ENCODE assay signal across 1 cellular context in the genomic region with DNA sequence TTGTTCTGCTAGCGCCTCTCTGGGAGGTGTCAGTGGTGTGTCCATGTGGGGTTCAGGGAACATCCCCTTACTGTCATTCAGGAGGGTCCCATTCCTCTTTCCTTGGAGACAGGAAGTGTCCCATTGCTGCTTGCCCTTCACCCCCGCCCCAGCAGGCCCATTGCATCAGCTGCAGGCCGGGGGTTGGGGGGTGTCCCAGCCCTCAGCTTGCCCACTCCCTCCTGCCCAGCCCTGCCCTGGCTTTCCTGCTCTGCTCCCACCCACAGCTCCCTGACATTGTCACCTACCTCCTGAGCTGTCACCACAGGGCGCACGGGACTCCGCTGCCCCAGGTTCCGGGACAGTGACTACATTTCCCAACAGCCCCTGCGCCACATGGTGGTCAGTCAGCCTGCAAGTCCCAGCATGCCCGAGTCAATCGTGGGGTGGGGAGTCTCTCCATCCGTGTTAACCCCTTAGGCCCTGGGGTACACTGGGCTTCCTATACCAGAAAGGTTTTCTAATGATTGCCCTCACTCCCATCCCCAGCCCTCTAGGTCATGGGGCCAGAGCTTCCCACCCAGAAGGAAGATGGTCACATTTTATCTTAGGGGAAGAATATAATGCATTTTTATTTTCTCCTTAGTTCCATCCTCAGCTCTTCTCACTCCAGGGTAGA.
TF ChIP-seq lines count a peak whose summit lies in the region.

A gene (minus strand): TSS at position 351 of the 658 bp plus-strand sequence. CDS start 745 bp downstream, outside the sequence.

TF ChIP-seq in WTC11, 78 proteins besides CTCF, POLR2A, EP300 and RAD21 (continued from another document):
- TF ChIP-seq, protein P1, sequence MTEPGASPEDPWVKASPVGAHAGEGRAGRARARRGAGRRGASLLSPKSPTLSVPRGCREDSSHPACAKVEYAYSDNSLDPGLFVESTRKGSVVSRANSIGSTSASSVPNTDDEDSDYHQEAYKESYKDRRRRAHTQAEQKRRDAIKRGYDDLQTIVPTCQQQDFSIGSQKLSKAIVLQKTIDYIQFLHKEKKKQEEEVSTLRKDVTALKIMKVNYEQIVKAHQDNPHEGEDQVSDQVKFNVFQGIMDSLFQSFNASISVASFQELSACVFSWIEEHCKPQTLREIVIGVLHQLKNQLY (CRISPR knock-in tag; IDR thresholded peaks at IDR 0.05): no peak
- TF ChIP-seq TEAD4 (CRISPR knock-in tag; IDR thresholded peaks at IDR 0.05): no peak
- TF ChIP-seq JAZF1 (CRISPR knock-in tag; IDR thresholded peaks at IDR 0.05): no peak
- TF ChIP-seq, protein P2, sequence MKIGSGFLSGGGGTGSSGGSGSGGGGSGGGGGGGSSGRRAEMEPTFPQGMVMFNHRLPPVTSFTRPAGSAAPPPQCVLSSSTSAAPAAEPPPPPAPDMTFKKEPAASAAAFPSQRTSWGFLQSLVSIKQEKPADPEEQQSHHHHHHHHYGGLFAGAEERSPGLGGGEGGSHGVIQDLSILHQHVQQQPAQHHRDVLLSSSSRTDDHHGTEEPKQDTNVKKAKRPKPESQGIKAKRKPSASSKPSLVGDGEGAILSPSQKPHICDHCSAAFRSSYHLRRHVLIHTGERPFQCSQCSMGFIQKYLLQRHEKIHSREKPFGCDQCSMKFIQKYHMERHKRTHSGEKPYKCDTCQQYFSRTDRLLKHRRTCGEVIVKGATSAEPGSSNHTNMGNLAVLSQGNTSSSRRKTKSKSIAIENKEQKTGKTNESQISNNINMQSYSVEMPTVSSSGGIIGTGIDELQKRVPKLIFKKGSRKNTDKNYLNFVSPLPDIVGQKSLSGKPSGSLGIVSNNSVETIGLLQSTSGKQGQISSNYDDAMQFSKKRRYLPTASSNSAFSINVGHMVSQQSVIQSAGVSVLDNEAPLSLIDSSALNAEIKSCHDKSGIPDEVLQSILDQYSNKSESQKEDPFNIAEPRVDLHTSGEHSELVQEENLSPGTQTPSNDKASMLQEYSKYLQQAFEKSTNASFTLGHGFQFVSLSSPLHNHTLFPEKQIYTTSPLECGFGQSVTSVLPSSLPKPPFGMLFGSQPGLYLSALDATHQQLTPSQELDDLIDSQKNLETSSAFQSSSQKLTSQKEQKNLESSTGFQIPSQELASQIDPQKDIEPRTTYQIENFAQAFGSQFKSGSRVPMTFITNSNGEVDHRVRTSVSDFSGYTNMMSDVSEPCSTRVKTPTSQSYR (CRISPR knock-in tag; IDR thresholded peaks at IDR 0.05): no peak
- no peak for TF ChIP-seq ZNF671 (CRISPR knock-in tag; IDR thresholded peaks at IDR 0.05)
- TF ChIP-seq, protein P3, sequence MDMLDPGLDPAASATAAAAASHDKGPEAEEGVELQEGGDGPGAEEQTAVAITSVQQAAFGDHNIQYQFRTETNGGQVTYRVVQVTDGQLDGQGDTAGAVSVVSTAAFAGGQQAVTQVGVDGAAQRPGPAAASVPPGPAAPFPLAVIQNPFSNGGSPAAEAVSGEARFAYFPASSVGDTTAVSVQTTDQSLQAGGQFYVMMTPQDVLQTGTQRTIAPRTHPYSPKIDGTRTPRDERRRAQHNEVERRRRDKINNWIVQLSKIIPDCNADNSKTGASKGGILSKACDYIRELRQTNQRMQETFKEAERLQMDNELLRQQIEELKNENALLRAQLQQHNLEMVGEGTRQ (CRISPR knock-in tag; IDR thresholded peaks at IDR 0.05): peak; percentile 86
- TF ChIP-seq FOXP1 (CRISPR knock-in tag; IDR thresholded peaks at IDR 0.05; ENCODE audit: borderline replicate concordance): no peak
- peak; percentile 24; the same call in 1 of the 2 replicates for TF ChIP-seq TEAD1 (CRISPR knock-in tag; IDR thresholded peaks at IDR 0.05)
- TF ChIP-seq, protein P4, sequence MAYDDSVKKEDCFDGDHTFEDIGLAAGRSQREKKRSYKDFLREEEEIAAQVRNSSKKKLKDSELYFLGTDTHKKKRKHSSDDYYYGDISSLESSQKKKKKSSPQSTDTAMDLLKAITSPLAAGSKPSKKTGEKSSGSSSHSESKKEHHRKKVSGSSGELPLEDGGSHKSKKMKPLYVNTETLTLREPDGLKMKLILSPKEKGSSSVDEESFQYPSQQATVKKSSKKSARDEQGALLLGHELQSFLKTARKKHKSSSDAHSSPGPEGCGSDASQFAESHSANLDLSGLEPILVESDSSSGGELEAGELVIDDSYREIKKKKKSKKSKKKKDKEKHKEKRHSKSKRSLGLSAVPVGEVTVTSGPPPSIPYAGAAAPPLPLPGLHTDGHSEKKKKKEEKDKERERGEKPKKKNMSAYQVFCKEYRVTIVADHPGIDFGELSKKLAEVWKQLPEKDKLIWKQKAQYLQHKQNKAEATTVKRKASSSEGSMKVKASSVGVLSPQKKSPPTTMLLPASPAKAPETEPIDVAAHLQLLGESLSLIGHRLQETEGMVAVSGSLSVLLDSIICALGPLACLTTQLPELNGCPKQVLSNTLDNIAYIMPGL (CRISPR knock-in tag; IDR thresholded peaks at IDR 0.05): no peak
- no peak for TF ChIP-seq ZNF263 (CRISPR knock-in tag; IDR thresholded peaks at IDR 0.05; ENCODE audit: low read depth)
- TF ChIP-seq, protein P5, sequence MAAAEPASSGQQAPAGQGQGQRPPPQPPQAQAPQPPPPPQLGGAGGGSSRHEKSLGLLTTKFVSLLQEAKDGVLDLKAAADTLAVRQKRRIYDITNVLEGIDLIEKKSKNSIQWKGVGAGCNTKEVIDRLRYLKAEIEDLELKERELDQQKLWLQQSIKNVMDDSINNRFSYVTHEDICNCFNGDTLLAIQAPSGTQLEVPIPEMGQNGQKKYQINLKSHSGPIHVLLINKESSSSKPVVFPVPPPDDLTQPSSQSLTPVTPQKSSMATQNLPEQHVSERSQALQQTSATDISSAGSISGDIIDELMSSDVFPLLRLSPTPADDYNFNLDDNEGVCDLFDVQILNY (CRISPR knock-in tag; IDR thresholded peaks at IDR 0.05): no peak
- no peak for TF ChIP-seq ZNF138 (CRISPR knock-in tag; conservative IDR thresholded peaks at IDR 0.05)
- TF ChIP-seq, protein P6, sequence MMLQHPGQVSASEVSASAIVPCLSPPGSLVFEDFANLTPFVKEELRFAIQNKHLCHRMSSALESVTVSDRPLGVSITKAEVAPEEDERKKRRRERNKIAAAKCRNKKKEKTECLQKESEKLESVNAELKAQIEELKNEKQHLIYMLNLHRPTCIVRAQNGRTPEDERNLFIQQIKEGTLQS (CRISPR knock-in tag; conservative IDR thresholded peaks at IDR 0.05): no peak
- no peak for TF ChIP-seq GRHL2 (CRISPR knock-in tag; IDR thresholded peaks at IDR 0.05; ENCODE audit: insufficient replicate concordance, severe bottlenecking)
- TF ChIP-seq, protein P7, sequence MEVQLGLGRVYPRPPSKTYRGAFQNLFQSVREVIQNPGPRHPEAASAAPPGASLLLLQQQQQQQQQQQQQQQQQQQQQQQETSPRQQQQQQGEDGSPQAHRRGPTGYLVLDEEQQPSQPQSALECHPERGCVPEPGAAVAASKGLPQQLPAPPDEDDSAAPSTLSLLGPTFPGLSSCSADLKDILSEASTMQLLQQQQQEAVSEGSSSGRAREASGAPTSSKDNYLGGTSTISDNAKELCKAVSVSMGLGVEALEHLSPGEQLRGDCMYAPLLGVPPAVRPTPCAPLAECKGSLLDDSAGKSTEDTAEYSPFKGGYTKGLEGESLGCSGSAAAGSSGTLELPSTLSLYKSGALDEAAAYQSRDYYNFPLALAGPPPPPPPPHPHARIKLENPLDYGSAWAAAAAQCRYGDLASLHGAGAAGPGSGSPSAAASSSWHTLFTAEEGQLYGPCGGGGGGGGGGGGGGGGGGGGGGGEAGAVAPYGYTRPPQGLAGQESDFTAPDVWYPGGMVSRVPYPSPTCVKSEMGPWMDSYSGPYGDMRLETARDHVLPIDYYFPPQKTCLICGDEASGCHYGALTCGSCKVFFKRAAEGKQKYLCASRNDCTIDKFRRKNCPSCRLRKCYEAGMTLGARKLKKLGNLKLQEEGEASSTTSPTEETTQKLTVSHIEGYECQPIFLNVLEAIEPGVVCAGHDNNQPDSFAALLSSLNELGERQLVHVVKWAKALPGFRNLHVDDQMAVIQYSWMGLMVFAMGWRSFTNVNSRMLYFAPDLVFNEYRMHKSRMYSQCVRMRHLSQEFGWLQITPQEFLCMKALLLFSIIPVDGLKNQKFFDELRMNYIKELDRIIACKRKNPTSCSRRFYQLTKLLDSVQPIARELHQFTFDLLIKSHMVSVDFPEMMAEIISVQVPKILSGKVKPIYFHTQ (CRISPR knock-in tag; IDR thresholded peaks at IDR 0.05): no peak
- TF ChIP-seq ZNF396 (CRISPR knock-in tag; IDR thresholded peaks at IDR 0.05; ENCODE audit: borderline replicate concordance): no peak
- TF ChIP-seq GTF2I (CRISPR knock-in tag; conservative IDR thresholded peaks at IDR 0.05): no peak
- TF ChIP-seq NFATC4 (CRISPR knock-in tag; IDR thresholded peaks at IDR 0.05): no peak
- TF ChIP-seq, protein P8, sequence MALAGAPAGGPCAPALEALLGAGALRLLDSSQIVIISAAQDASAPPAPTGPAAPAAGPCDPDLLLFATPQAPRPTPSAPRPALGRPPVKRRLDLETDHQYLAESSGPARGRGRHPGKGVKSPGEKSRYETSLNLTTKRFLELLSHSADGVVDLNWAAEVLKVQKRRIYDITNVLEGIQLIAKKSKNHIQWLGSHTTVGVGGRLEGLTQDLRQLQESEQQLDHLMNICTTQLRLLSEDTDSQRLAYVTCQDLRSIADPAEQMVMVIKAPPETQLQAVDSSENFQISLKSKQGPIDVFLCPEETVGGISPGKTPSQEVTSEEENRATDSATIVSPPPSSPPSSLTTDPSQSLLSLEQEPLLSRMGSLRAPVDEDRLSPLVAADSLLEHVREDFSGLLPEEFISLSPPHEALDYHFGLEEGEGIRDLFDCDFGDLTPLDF (CRISPR knock-in tag; IDR thresholded peaks at IDR 0.05): no peak
- no peak for TF ChIP-seq RELA (CRISPR knock-in tag; IDR thresholded peaks at IDR 0.05; ENCODE audit: borderline replicate concordance)
- TF ChIP-seq SOX15 (CRISPR knock-in tag; IDR thresholded peaks at IDR 0.05): no peak
- TF ChIP-seq, protein P9, sequence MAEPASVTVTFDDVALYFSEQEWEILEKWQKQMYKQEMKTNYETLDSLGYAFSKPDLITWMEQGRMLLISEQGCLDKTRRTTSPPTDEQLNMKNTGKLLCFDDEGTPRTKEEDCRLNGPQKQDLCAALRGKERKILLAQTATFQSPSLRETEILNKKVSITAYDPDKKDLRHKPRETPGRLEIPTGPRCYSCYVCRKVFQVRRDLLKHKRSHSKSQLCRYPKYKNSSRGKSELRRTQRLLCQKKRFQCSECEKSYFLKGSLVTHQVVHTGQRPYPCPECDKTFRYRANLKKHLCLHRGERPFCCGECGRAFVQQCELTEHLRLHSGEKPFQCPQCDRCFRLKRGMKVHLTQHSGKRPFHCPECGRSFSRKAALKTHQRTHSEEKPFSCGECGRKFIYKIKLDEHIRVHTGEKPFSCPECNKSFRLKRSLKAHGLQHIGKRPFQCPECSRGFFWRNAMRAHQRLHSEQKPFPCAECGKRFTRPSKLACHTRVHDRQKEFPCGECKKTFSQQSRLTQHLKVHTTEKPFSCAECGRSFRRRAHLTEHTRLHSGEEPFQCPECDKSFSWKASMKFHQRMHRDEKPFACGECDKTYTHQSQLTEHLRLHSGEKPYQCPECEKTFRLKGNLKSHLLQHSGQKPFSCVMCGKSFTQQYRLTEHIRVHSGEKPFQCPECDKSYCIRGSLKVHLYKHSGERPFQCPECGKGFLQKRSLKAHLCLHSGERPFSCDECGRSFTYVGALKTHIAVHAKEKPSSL (CRISPR knock-in tag; conservative IDR thresholded peaks at IDR 0.05): no peak
- peak; percentile 62 for TF ChIP-seq SP1 (CRISPR knock-in tag; conservative IDR thresholded peaks at IDR 0.05)
- no peak for TF ChIP-seq ZNF219 (CRISPR knock-in tag; IDR thresholded peaks at IDR 0.05; ENCODE audit: borderline replicate concordance)
- TF ChIP-seq SMAD3 (CRISPR knock-in tag; IDR thresholded peaks at IDR 0.05; ENCODE audit: borderline replicate concordance): no peak
- TF ChIP-seq IRF2 (CRISPR knock-in tag; IDR thresholded peaks at IDR 0.05; ENCODE audit: borderline replicate concordance, low read depth): no peak
- TF ChIP-seq OVOL2 (CRISPR knock-in tag; IDR thresholded peaks at IDR 0.05; ENCODE audit: borderline replicate concordance): no peak
- no peak for TF ChIP-seq CREB1 (CRISPR knock-in tag; IDR thresholded peaks at IDR 0.05)
- peak; percentile 67; the same call in 1 of the 2 replicates for TF ChIP-seq FOXK1 (CRISPR knock-in tag; IDR thresholded peaks at IDR 0.05)
- TF ChIP-seq ZNF317 (CRISPR knock-in tag; IDR thresholded peaks at IDR 0.05; ENCODE audit: borderline replicate concordance, low read depth): no peak
- TF ChIP-seq GABPB1 (CRISPR knock-in tag; IDR thresholded peaks at IDR 0.05): peak; percentile 98
